30 cellular contexts compared by ENCODE assay signal in the genomic region with DNA sequence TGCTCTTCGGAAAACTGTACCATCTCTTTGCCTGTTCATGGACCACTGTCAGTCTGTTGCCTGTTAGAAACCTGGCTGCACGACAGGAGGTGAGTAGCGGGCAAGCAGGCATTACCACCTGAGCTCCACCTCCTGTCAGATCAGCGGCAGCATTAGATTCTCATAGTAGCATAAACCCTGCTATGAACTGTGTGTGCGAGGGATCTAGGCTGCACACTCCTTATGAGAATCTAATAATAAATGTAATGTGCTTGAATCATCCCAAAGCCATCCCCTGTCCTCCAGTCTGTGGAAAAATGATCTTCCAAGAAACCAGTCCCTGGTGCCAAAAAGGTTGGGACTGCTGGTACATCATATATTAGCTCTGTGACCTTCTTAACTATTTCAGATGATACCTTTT.
"Had no signal": no experiment of that assay in that cellular context is flagged by ENCODE, and none has a peak within 500 bp of the region (broad histone marks: within the 10 kb centered on the region; RNA-seq: fewer than 3 reads in every experiment).

No MANE protein-coding gene starts in this region.

- H3K27me3 ChIP-seq: adrenal gland, cardiac muscle cell had no signal

- H3K36me3 ChIP-seq: adrenal gland, cardiac muscle cell had no signal

- ATAC-seq: activated CD8-positive, alpha-beta T cell treated with anti-CD3 and anti-CD28 coated beads for 36 hours; activated naive CD4-positive, alpha-beta T cell treated with anti-CD3 and anti-CD28 coated beads, Interleukin-2, amount 50 U/mL, for 72 hours; activated T-cell treated with anti-CD3 and anti-CD28 coated beads, Interleukin-2, amount 50 U/mL, for 4 hours; activated T-cell treated with anti-CD3 and anti-CD28 coated beads, Interleukin-2, amount 50 U/mL, for 72 hours; activated T-helper 17 cell treated with anti-CD3 and anti-CD28 coated beads, Interleukin-2, amount 50 U/mL, for 72 hours had no signal

- H3K9me3 ChIP-seq: adrenal gland had no signal

- H3K4me3 ChIP-seq: adrenal gland, cardiac muscle cell had no signal

- DNase-seq: activated B cell treated with CpG ODN at 0.5 μM for 24 hours; activated CD4-positive, alpha-beta memory T cell treated with anti-CD3 and anti-CD28 coated beads for 36 hours; activated CD4-positive, alpha-beta T cell treated with anti-CD3 and anti-CD28 coated beads for 4 hours; activated CD4-positive, alpha-beta T cell treated with anti-CD3 and anti-CD28 coated beads, Interleukin-2, amount 10 ng/mL, durations not matched to agents 24 days and 14 days; activated CD4-positive, alpha-beta T cell treated with anti-CD3 and anti-CD28 coated beads, Interleukin-2, amount 50 U/mL, for 1 hour; activated CD4-positive, alpha-beta T cell treated with anti-CD3 and anti-CD28 coated beads, Interleukin-2, amount 50 U/mL, for 4 hours; activated CD4-positive, CD25-positive, alpha-beta regulatory T cell treated with anti-CD3 and anti-CD28 coated beads, Interleukin-2, amount 50 U/mL, for 72 hours; activated CD8-positive, alpha-beta memory T cell treated with anti-CD3 and anti-CD28 coated beads, Interleukin-2, amount 50 U/mL, for 4 hours; activated CD8-positive, alpha-beta T cell treated with anti-CD3 and anti-CD28 coated beads for 36 hours; activated effector memory CD4-positive, alpha-beta T cell treated with anti-CD3 and anti-CD28 coated beads, Interleukin-2, amount 50 U/mL, for 16 hours; activated gamma-delta T cell treated with Interleukin-2 at 50 U/mL for 16 hours; activated naive CD4-positive, alpha-beta T cell; activated naive CD4-positive, alpha-beta T cell treated with anti-CD3 and anti-CD28 coated beads for 36 hours; activated naive CD4-positive, alpha-beta T cell treated with anti-CD3 and anti-CD28 coated beads, Interleukin-2, amount 50 U/mL, for 16 hours; activated naive CD8-positive, alpha-beta T cell treated with anti-CD3 and anti-CD28 coated beads for 36 hours; activated T-cell treated with anti-CD3 and anti-CD28 coated beads for 4 hours; activated T-cell treated with anti-CD3 and anti-CD28 coated beads, Interleukin-2, amount 50 U/mL, for 1 hour; activated T-cell treated with anti-CD3 and anti-CD28 coated beads, Interleukin-2, amount 50 U/mL, for 4 hours; activated T-cell treated with anti-CD3 and anti-CD28 coated beads, Interleukin-2, amount 50 U/mL, for 72 hours; amniotic stem cell; aorta; SW 1271; T-helper 1 cell; T-helper 2 cell; T-helper 9 cell had no signal

- H3K27ac ChIP-seq: cardiac muscle cell, VCaP had no signal
